Comparison of ENCODE assay signal across 10 cellular contexts in the genomic region with DNA sequence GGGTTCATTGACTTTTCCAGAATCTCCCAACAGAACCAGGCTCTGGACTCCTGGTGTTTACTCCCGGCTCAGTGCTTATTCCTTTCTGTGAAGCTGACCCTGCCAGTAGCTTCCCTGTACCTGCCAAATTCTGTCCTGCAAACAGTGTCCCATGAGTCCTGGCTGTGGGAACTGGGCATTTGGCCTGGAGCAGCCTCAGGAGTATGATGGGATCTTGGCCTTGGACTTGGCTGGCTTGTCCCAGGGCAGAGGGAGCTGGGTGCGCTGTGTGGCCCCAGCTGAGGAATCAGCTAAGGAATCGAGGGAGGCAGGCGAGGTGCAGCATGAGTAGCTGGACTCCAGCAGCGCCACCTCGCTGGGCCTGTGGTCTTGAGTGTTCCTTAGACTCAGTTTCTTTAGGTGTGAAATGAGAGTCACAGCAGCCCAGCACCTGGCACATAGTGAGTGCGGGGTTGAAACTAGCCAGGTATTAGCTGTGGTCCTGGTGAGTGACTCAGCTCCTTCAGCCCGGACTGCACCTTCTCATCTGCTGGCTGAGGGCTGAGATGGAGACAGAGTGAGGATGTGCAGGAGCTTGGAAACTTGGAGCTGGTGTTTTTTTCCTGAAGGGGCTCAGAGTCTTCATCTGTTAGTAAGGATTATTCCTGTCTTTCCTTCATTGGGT. TPM values are rescaled to one million over a fixed set of nuclear protein-coding genes. Genes with fewer than 3 reads are reported as not detected.
A peak's percentile ranks its signal among the peaks of the same experiment; 100 is the strongest.
DNase-seq lines count a peak whose midpoint lies in the region; ATAC-seq and TF ChIP-seq lines count a peak whose summit lies in the region.
"Had no signal": no experiment of that assay in that cellular context is flagged by ENCODE, and none has a peak within 500 bp of the region (broad histone marks: within the 10 kb centered on the region; RNA-seq: fewer than 3 reads in every experiment).

No MANE protein-coding gene starts in this region.

- H3K4me3 ChIP-seq in right atrium auricular region (no peak overlapping the region), aorta (ENCODE audit: low read length in 2 of 2) (no peak overlapping the region)

- H3K27me3 ChIP-seq in right atrium auricular region (no peaks in the 10 kb centered on the region), aorta (ENCODE audit: control insufficient read depth in 1 of 2, insufficient read depth in 2 of 2, low read length in 1 of 2) (no peaks in the 10 kb centered on the region)

- DNase-seq in Right ventricle myocardium superior: peak; percentile 63
- DNase-seq in right atrium auricular region (ENCODE audit: low spot score): no peak
- DNase-seq in kidney tubule cell (ENCODE audit: low spot score): peak; percentile 36
- no peak for DNase-seq in type B pancreatic cell (ENCODE audit: extremely low spot score, unreplicated experiment)
- DNase-seq in T-cell: no peak
- DNase-seq in aorta: no peak
- DNase-seq: central memory CD4-positive, alpha-beta T cell had no signal

- H3K4me1 ChIP-seq in right atrium auricular region: peaks cover 0 to 31% of the 10 kb centered on the region in 2 donors
- no peaks in the 10 kb centered on the region for H3K4me1 ChIP-seq in aorta (ENCODE audit: control insufficient read depth in 1 of 2, insufficient read depth in 2 of 2, low read length in 2 of 2)

- H3K9me3 ChIP-seq in right atrium auricular region: no peaks in the 10 kb centered on the region
- H3K9me3 ChIP-seq in aorta (ENCODE audit: control insufficient read depth, low read length): no peaks in the 10 kb centered on the region

- CTCF ChIA-PET in T-cell (lab: Charles Lee): no interaction called here

- H3K27ac ChIP-seq in right atrium auricular region (peak overlapping the region in 1 of 2 donors; percentile 31), aorta (ENCODE audit: low read depth in 1 of 2, low read length in 2 of 2) (no peak overlapping the region)

- H3K4me1 Mint-ChIP-seq in brain: peaks cover 21% of the 10 kb centered on the region
- H3K4me1 Mint-ChIP-seq in type B pancreatic cell (ENCODE audit: unreplicated experiment): peaks cover 12% of the 10 kb centered on the region
- peaks cover 41 to 48% (median 46%) of the 10 kb centered on the region in 3 donors for H3K4me1 Mint-ChIP-seq in T-cell
- H3K4me1 Mint-ChIP-seq: nephron had no signal

- H3K4me3 Mint-ChIP-seq in brain (no peak overlapping the region), type B pancreatic cell (no peak overlapping the region), T-cell (no peak overlapping the region)
- H3K4me3 Mint-ChIP-seq: nephron had no signal

- peaks cover 53% of the 10 kb centered on the region for H3K36me3 Mint-ChIP-seq in brain
- peaks cover 8% of the 10 kb centered on the region for H3K36me3 Mint-ChIP-seq in type B pancreatic cell
- H3K36me3 Mint-ChIP-seq in T-cell: peaks cover 25% of the 10 kb centered on the region

- ATAC-seq in Right ventricle myocardium superior (ENCODE audit: poor library complexity) (peak; percentile 86), T-cell (replicated peaks in 1 of 4) (no peak), HG03139 (IDR thresholded peaks at IDR 0.05; ENCODE audit: unreplicated experiment) (no peak), aorta (ENCODE audit: low FRiP score) (no peak)

- H3K27ac Mint-ChIP-seq in brain (peak overlapping the region in 4 of 5 experiments; percentile 33 to 88 (median 42)), type B pancreatic cell (peak overlapping the region; percentile 5), T-cell (peak overlapping the region in 1 of 2 donors; percentile 55)

- H3K9me3 Mint-ChIP-seq in brain (no peaks in the 10 kb centered on the region), type B pancreatic cell (no peaks in the 10 kb centered on the region), T-cell (no peaks in the 10 kb centered on the region)
- H3K9me3 Mint-ChIP-seq: nephron had no signal

- WGBS in aorta, 2 donors: 35 to 41% methylated on average over 8 of the region's 8 CpGs

- H3K27me3 Mint-ChIP-seq in brain (no peaks in the 10 kb centered on the region), type B pancreatic cell (no peaks in the 10 kb centered on the region), T-cell (no peaks in the 10 kb centered on the region)

- intact Hi-C loops in Right ventricle myocardium superior (cut with DNase I): no loop called here
- intact Hi-C loops in aorta (cut with DNase I): no loop called here

- POLR2A ChIA-PET in T-cell (lab: Charles Lee): no interaction called here

- TF ChIP-seq CTCF in right atrium auricular region (IDR thresholded peaks at IDR 0.05) (no peak), brain (conservative IDR thresholded peaks at IDR 0.05) (no peak), type B pancreatic cell (conservative IDR thresholded peaks at IDR 0.05) (no peak)

- peaks cover 37% of the 10 kb centered on the region for H3K36me3 ChIP-seq in right atrium auricular region
- peaks cover 2 to 7% of the 10 kb centered on the region in 2 donors for H3K36me3 ChIP-seq in aorta (ENCODE audit: control insufficient read depth in 1 of 2, insufficient read depth in 2 of 2, low read length in 1 of 2)

RNA-seq across cellular contexts. Expression of a gene that starts 10.4 kb away (rescaled TPM):
- 31.7 TPM for total RNA-seq in Right ventricle myocardium superior
- 10 to 100 TPM; 29.6 to 31.3 TPM for total RNA-seq in right atrium auricular region
- polyA plus RNA-seq in brain (ENCODE audit: insufficient read depth, low read depth, low replicate concordance): 23.6 TPM
- 80.4 and 111 TPM in 2 replicates for total RNA-seq in type B pancreatic cell (ENCODE audit: low replicate concordance)
- total RNA-seq in T-cell: 100 to 1,000 TPM; 141 to 153 (median 149) TPM
- 100 to 1,000 TPM in 1 of 2 donors, 10 to 100 TPM in 1; 79.9 to 105 TPM for total RNA-seq in aorta
- 100 to 1,000 TPM in 1 of 2 donors, 10 to 100 TPM in 1; 18.2 to 209 TPM for polyA plus RNA-seq in aorta

RNA-seq across cellular contexts. Expression of a gene that starts 27.1 kb away (rescaled TPM):
- total RNA-seq in Right ventricle myocardium superior (0.32 TPM), right atrium auricular region (under 1 TPM in 1 of 2 donors, not detected in 1; 0.43 TPM), type B pancreatic cell (ENCODE audit: low replicate concordance) (2.2 and 3.7 TPM in 2 replicates), T-cell (1 to 10 TPM; 1.4 to 4.3 (median 3.5) TPM), aorta (under 1 TPM; 0.19 to 0.45 TPM)
- polyA plus RNA-seq in brain (ENCODE audit: insufficient read depth, low read depth, low replicate concordance) (2.1 TPM), aorta (1 to 10 TPM in 1 of 2 donors, under 1 TPM in 1; 0.38 to 1.1 TPM)

RNA-seq across cellular contexts. Expression of a gene that starts 29.9 kb away (rescaled TPM):
- 14.7 TPM for total RNA-seq in Right ventricle myocardium superior
- total RNA-seq in right atrium auricular region: 10 to 100 TPM; 11.3 to 20.0 TPM
- 20.6 TPM for polyA plus RNA-seq in brain (ENCODE audit: insufficient read depth, low read depth, low replicate concordance)
- 32.2 and 35.6 TPM in 2 replicates for total RNA-seq in type B pancreatic cell (ENCODE audit: low replicate concordance)
- 10 to 100 TPM in 4 of 5 donors, 1 to 10 TPM in 1; 4.0 to 23.1 (median 22.7) TPM for total RNA-seq in T-cell
- 10 to 100 TPM in 1 of 2 donors, 1 to 10 TPM in 1; 8.0 to 12.3 TPM for total RNA-seq in aorta
- polyA plus RNA-seq in aorta: 10 to 100 TPM in 1 of 2 donors, 1 to 10 TPM in 1; 6.4 to 13.5 TPM

RNA-seq across cellular contexts. Expression of a gene that starts 43.8 kb away (rescaled TPM):
- total RNA-seq in Right ventricle myocardium superior (13.7 TPM), right atrium auricular region (10 to 100 TPM; 21.7 to 22.9 TPM), type B pancreatic cell (ENCODE audit: low replicate concordance) (44.7 and 63.7 TPM in 2 replicates), T-cell (10 to 100 TPM; 17.2 to 35.2 (median 30.4) TPM), aorta (10 to 100 TPM; 12.1 to 22.7 TPM)
- polyA plus RNA-seq in brain (ENCODE audit: insufficient read depth, low read depth, low replicate concordance) (59.2 TPM), aorta (10 to 100 TPM in 1 of 2 donors, 1 to 10 TPM in 1; 7.1 to 16.8 TPM)

RNA-seq across cellular contexts. Expression of a gene that starts 47.9 kb away (rescaled TPM):
- 2.9 TPM for total RNA-seq in Right ventricle myocardium superior
- total RNA-seq in right atrium auricular region: 1 to 10 TPM; 1.3 to 3.1 TPM
- 1.8 TPM for polyA plus RNA-seq in brain (ENCODE audit: insufficient read depth, low read depth, low replicate concordance)
- total RNA-seq in type B pancreatic cell (ENCODE audit: low replicate concordance): 6.9 and 8.4 TPM in 2 replicates
- total RNA-seq in T-cell: 10 to 100 TPM; 29.4 to 65.5 (median 40.4) TPM
- 10 to 100 TPM; 20.2 to 30.0 TPM for total RNA-seq in aorta
- 10 to 100 TPM in 1 of 2 donors, 1 to 10 TPM in 1; 7.0 to 10.6 TPM for polyA plus RNA-seq in aorta

Comparison
In these comparisons a context has a peak if more than half of its experiments do, and no peak if none do; other contexts are left out.
1. DNase-seq: peak in Right ventricle myocardium superior (single experiment) and kidney tubule cell (single experiment); none in right atrium auricular region (single experiment), type B pancreatic cell (single experiment), T-cell (0 of 34) and aorta (0 of 2).